Comparison of ENCODE assay signal across 8 cellular contexts in genomic region chr1:21440630-21441125, GRCh38. TPM values are rescaled to one million over a fixed set of nuclear protein-coding genes. Genes with fewer than 3 reads are reported as not detected.
DNase-seq lines count a peak whose midpoint lies in the region; ATAC-seq, FAIRE-seq and TF ChIP-seq lines count a peak whose summit lies in the region.
"Not testable (repeated sequence)": the region's sequence is repeated elsewhere in the genome, so short reads cannot be mapped to it uniquely, and the experiment has no call there.

No MANE protein-coding gene starts in this region.

- ATAC-seq in CD8-positive, alpha-beta T cell, result peak; percentile 1
- peak; percentile 13 for ATAC-seq in SK-N-SH treated with all-trans-retinoic acid at 6 μM for 48 hours
- peak in 1 of 4 donors; percentile 8 for ATAC-seq in pancreas

- peak overlapping the region; percentile 95 for H3K4me3 Mint-ChIP-seq in CD8-positive, alpha-beta T cell
- peak overlapping the region; percentile 91 for H3K4me3 Mint-ChIP-seq in activated naive CD4-positive, alpha-beta T cell treated with anti-CD3 and anti-CD28 coated beads, Interleukin-2, amount 10 ng/mL, durations not matched to agents 7 days and 5 days
- peak overlapping the region; percentile 91 for H3K4me3 Mint-ChIP-seq in endothelial cell (ENCODE audit: unreplicated experiment)

- H3K4me3 ChIP-seq in CD8-positive, alpha-beta T cell (ENCODE audit: low read depth, low read length), result peak overlapping the region; percentile 85
- H3K4me3 ChIP-seq in HUES6 (ENCODE audit: low read depth, low read length) (peak overlapping the region; percentile 79), kidney (ENCODE audit: low read length in 2 of 2) (peak overlapping the region; percentile 54 to 76), pancreas (peak overlapping the region; percentile 46 to 83 (median 67))

- POLR2A ChIA-PET in CD8-positive, alpha-beta T cell (lab: Charles Lee), result not testable (repeated sequence)

- H3K36me3 Mint-ChIP-seq in CD8-positive, alpha-beta T cell, result peaks cover 19% of the 10 kb centered on the region
- H3K36me3 Mint-ChIP-seq in activated naive CD4-positive, alpha-beta T cell treated with anti-CD3 and anti-CD28 coated beads, Interleukin-2, amount 10 ng/mL, durations not matched to agents 7 days and 5 days; endothelial cell (ENCODE audit: low read depth, unreplicated experiment): not testable (repeated sequence)

- intact Hi-C loops in CD8-positive, alpha-beta T cell (cut with DNase I, micrococcal nuclease), result loop anchor here in 1 of 2 experiments (2.0 to 5.0 kb wide), 2 partner anchors 264 to 653 kb away; partner anchors contain the start of genes EIF4G3 and HP1BP3
- intact Hi-C loops in kidney (cut with DNase I); pancreas (cut with DNase I): not testable (repeated sequence)

- peak overlapping the region; percentile 64 for H3K27ac ChIP-seq in CD8-positive, alpha-beta T cell (ENCODE audit: low read depth, low read length)
- H3K27ac ChIP-seq in HUES6 (ENCODE audit: low read depth, low read length); kidney (ENCODE audit: low read depth in 2 of 2, low read length in 2 of 2); pancreas: not testable (repeated sequence)

- FAIRE-seq in kidney (lab: Jason Lieb, UNC); pancreas (lab: Jason Lieb, UNC): not testable (repeated sequence)

- H3K9ac ChIP-seq in HUES6 (ENCODE audit: low read length), result not testable (repeated sequence)
- H3K9ac ChIP-seq in kidney (ENCODE audit: low read length in 2 of 2), result peak overlapping the region; percentile 8 to 54

- not testable (repeated sequence) for H3K9me3 Mint-ChIP-seq in CD8-positive, alpha-beta T cell; activated naive CD4-positive, alpha-beta T cell treated with anti-CD3 and anti-CD28 coated beads, Interleukin-2, amount 10 ng/mL, durations not matched to agents 7 days and 5 days; endothelial cell (ENCODE audit: unreplicated experiment)

- DNase-seq in CD8-positive, alpha-beta T cell, result peak in 4 of 7 experiments; percentile 24 to 57 (median 32)
- DNase-seq in activated naive CD4-positive, alpha-beta T cell treated with anti-CD3 and anti-CD28 coated beads, Interleukin-2, amount 10 ng/mL, durations not matched to agents 7 days and 5 days, result peak; percentile 47
- not testable (repeated sequence) for DNase-seq in endothelial cell (ENCODE audit: low spot score); kidney
- DNase-seq in pancreas (peak in 1 of 6 donors; percentile 62), superior temporal gyrus (ENCODE audit: extremely low spot score) (peak; percentile 10)

- H3K4me1 ChIP-seq in CD8-positive, alpha-beta T cell (ENCODE audit: insufficient read depth, low read length); HUES6 (ENCODE audit: control insufficient read depth, insufficient read depth, low read length); kidney (ENCODE audit: control insufficient read depth in 1 of 2, insufficient read depth in 1 of 2, low read depth in 1 of 2, low read length in 2 of 2); pancreas: not testable (repeated sequence)

- not testable (repeated sequence) for H3K27me3 Mint-ChIP-seq in CD8-positive, alpha-beta T cell (ENCODE audit: low read depth); endothelial cell (ENCODE audit: unreplicated experiment)
- H3K27me3 Mint-ChIP-seq in activated naive CD4-positive, alpha-beta T cell treated with anti-CD3 and anti-CD28 coated beads, Interleukin-2, amount 10 ng/mL, durations not matched to agents 7 days and 5 days, result peaks cover 57% of the 10 kb centered on the region

- not testable (repeated sequence) for H3K36me3 ChIP-seq in CD8-positive, alpha-beta T cell (ENCODE audit: insufficient read depth, low read length); HUES6 (ENCODE audit: control insufficient read depth, insufficient read depth, low read length); kidney (ENCODE audit: control insufficient read depth in 1 of 2, insufficient read depth in 2 of 2, low read length in 2 of 2); pancreas

- CTCF ChIA-PET in CD8-positive, alpha-beta T cell (lab: Charles Lee), result interaction anchor here (0.9 kb wide), 1 partner anchor 72 kb away, joined by 3 read pairs; no protein-coding TSS in a partner anchor
- CTCF ChIA-PET in activated naive CD4-positive, alpha-beta T cell treated with anti-CD3 and anti-CD28 coated beads, Interleukin-2, amount 10 ng/mL, durations not matched to agents 7 days and 5 days (lab: Charles Lee), result not testable (repeated sequence)

- TF ChIP-seq CTCF in CD8-positive, alpha-beta T cell (IDR thresholded peaks at IDR 0.05); endothelial cell (IDR thresholded peaks at IDR 0.05; ENCODE audit: unreplicated experiment); kidney (IDR thresholded peaks at IDR 0.05; ENCODE audit: borderline replicate concordance, extremely low read depth, insufficient read depth); pancreas (IDR thresholded peaks at IDR 0.05): not testable (repeated sequence)

- 10 to 13% methylated on average over 21 of the region's 21 CpGs for WGBS in pancreas, 2 donors

- not testable (repeated sequence) for H3K9me3 ChIP-seq in CD8-positive, alpha-beta T cell (ENCODE audit: low read length); HUES6 (ENCODE audit: control insufficient read depth, insufficient read depth, low read depth, low read length); kidney (ENCODE audit: control insufficient read depth in 1 of 2, low read length in 2 of 2); pancreas

- peaks cover 21% of the 10 kb centered on the region for H3K4me1 Mint-ChIP-seq in CD8-positive, alpha-beta T cell (ENCODE audit: low read depth)
- peaks cover 21% of the 10 kb centered on the region for H3K4me1 Mint-ChIP-seq in activated naive CD4-positive, alpha-beta T cell treated with anti-CD3 and anti-CD28 coated beads, Interleukin-2, amount 10 ng/mL, durations not matched to agents 7 days and 5 days
- not testable (repeated sequence) for H3K4me1 Mint-ChIP-seq in endothelial cell (ENCODE audit: unreplicated experiment)

- H3K27ac Mint-ChIP-seq in CD8-positive, alpha-beta T cell, result peak overlapping the region; percentile 87
- peak overlapping the region; percentile 43 for H3K27ac Mint-ChIP-seq in activated naive CD4-positive, alpha-beta T cell treated with anti-CD3 and anti-CD28 coated beads, Interleukin-2, amount 10 ng/mL, durations not matched to agents 7 days and 5 days
- H3K27ac Mint-ChIP-seq in endothelial cell (ENCODE audit: unreplicated experiment), result not testable (repeated sequence)

- H3K27me3 ChIP-seq in CD8-positive, alpha-beta T cell (ENCODE audit: insufficient read depth, low read length); pancreas: not testable (repeated sequence)
- peaks cover 39% of the 10 kb centered on the region for H3K27me3 ChIP-seq in HUES6 (ENCODE audit: control insufficient read depth, insufficient read depth, low read length)

RNA-seq across cellular contexts. Expression of gene NBPF3, which starts 0.7 kb away (rescaled TPM):
- total RNA-seq in CD8-positive, alpha-beta T cell, result 1 to 10 TPM; 8.0 to 8.3 TPM
- total RNA-seq in endothelial cell (ENCODE audit: unreplicated experiment) (11.1 TPM), kidney (12.0 TPM), pancreas (1 to 10 TPM; 3.3 to 8.6 (median 3.7) TPM)
- polyA plus RNA-seq in kidney (ENCODE audit: insufficient read depth, low read depth, low replicate concordance) (5.5 TPM), pancreas (1 to 10 TPM; 1.1 to 3.5 TPM)
